8 cellular contexts compared by ENCODE assay signal in genomic region chr16:83807710-83808572, GRCh38. TPM values are rescaled to one million over a fixed set of nuclear protein-coding genes. Genes with fewer than 3 reads are reported as not detected.
DNase-seq lines count a peak whose midpoint lies in the region; ATAC-seq and TF ChIP-seq lines count a peak whose summit lies in the region.

TSS of gene HSBP1 (plus strand) at chr16:83807978. CDS start at chr16:83808077, 99 bp downstream.

- no peaks in the 10 kb centered on the region for H3K9me3 ChIP-seq in left lung

- peak within 1 kb of the TSS; percentile 94 to 96 for H3K4me3 ChIP-seq in left lung

- H3K36me3 ChIP-seq in left lung, result peaks cover 0 to 27% of the 10 kb centered on the region in 2 donors

- TF ChIP-seq CTCF in C4-2B (conservative IDR thresholded peaks at IDR 0.05) (no peak), left lung (IDR thresholded peaks at IDR 0.05) (no peak)

- H3K27me3 ChIP-seq in left lung, result no peaks in the 10 kb centered on the region

- DNase-seq in NCI-H748 treated with DMSO at 0.1 percent for 48 hours (lab: John Stamatoyannopoulos, UW), result peak; percentile 61
- DNase-seq in activated CD4-positive, alpha-beta T cell treated with anti-CD3 and anti-CD28 coated beads, Interleukin-2, amount 50 U/mL, for 1 hour, result peak; percentile 92
- peak; percentile 95 to 98 for DNase-seq in left lung
- DNase-seq in stimulated activated CD4-positive, alpha-beta T cell treated with anti-CD3 and anti-CD28 coated beads, Interleukin-2, amount 100 ng/mL, for 4 hours (ENCODE audit: low read depth), result peak; percentile 89

- ATAC-seq in GM19328 (IDR thresholded peaks at IDR 0.05; ENCODE audit: unreplicated experiment), result peak; percentile 95
- peak; percentile 89 for ATAC-seq in HG03469 (IDR thresholded peaks at IDR 0.05; ENCODE audit: unreplicated experiment)
- ATAC-seq in left lung, result peak; percentile 97

- H3K27ac Mint-ChIP-seq in dendritic cell treated with granulocyte-macrophage colony-stimulating factor and Interleukin-4, amounts not matched to agents 40 ng/mL and 50 ng/mL, for 4 days, result peak within 1 kb of the TSS; percentile 98

- H3K4me3 Mint-ChIP-seq in dendritic cell treated with granulocyte-macrophage colony-stimulating factor and Interleukin-4, amounts not matched to agents 40 ng/mL and 50 ng/mL, for 4 days, result peak within 1 kb of the TSS; percentile 98

- H3K4me1 Mint-ChIP-seq in dendritic cell treated with granulocyte-macrophage colony-stimulating factor and Interleukin-4, amounts not matched to agents 40 ng/mL and 50 ng/mL, for 4 days (ENCODE audit: low read depth), result peaks cover 63% of the 10 kb centered on the region

- H3K27ac ChIP-seq in C4-2B, result peak within 1 kb of the TSS; percentile 83
- H3K27ac ChIP-seq in left lung, result peak within 1 kb of the TSS; percentile 86 to 91

- H3K9me3 Mint-ChIP-seq in dendritic cell treated with granulocyte-macrophage colony-stimulating factor and Interleukin-4, amounts not matched to agents 40 ng/mL and 50 ng/mL, for 4 days, result no peaks in the 10 kb centered on the region

- no peaks in the 10 kb centered on the region for H3K27me3 Mint-ChIP-seq in dendritic cell treated with granulocyte-macrophage colony-stimulating factor and Interleukin-4, amounts not matched to agents 40 ng/mL and 50 ng/mL, for 4 days

- intact Hi-C loops in dendritic cell treated with granulocyte-macrophage colony-stimulating factor and Interleukin-4, amounts not matched to agents 40 ng/mL and 50 ng/mL, for 4 days (cut with micrococcal nuclease), result loop anchor here (5.0 kb wide), 2 partner anchors 36 to 89 kb away; partner anchors contain the start of gene MLYCD
- intact Hi-C loops in left lung (cut with DNase I), result no loop called here

- H3K36me3 Mint-ChIP-seq in dendritic cell treated with granulocyte-macrophage colony-stimulating factor and Interleukin-4, amounts not matched to agents 40 ng/mL and 50 ng/mL, for 4 days (ENCODE audit: low read depth), result peaks cover 53% of the 10 kb centered on the region

- peaks cover 7 to 48% of the 10 kb centered on the region in 2 donors for H3K4me1 ChIP-seq in left lung

RNA-seq across cellular contexts. Expression of gene HSBP1, which starts in this region (rescaled TPM):
- total RNA-seq in left lung, result 100 to 1,000 TPM; 118 TPM

Comparison
In these comparisons a context has a peak if more than half of its experiments do, and no peak if none do; other contexts are left out.
1. Peak in every context shown above with its lines: DNase-seq, ATAC-seq, H3K4me3 ChIP-seq and H3K27ac ChIP-seq.